8 cellular contexts compared by ENCODE assay signal in genomic region chr1:32817815-32818786, GRCh38. TPM values are rescaled to one million over a fixed set of nuclear protein-coding genes. Genes with fewer than 3 reads are reported as not detected.
DNase-seq lines count a peak whose midpoint lies in the region; ATAC-seq and TF ChIP-seq lines count a peak whose summit lies in the region.

No MANE protein-coding gene starts in this region.

- no peak overlapping the region for H2BK15ac ChIP-seq in mesendoderm (replicated peaks; ENCODE audit: low read depth)

- H3K36me3 ChIP-seq in BE2C = peaks cover 17% of the 10 kb centered on the region
- no peaks in the 10 kb centered on the region for H3K36me3 ChIP-seq in mesendoderm (ENCODE audit: control insufficient read depth, insufficient read depth, low read length)
- no peaks in the 10 kb centered on the region for H3K36me3 ChIP-seq in stomach smooth muscle (ENCODE audit: control insufficient read depth in 2 of 2, insufficient read depth in 2 of 2, low read length in 2 of 2)

- DNase-seq in BE2C (peak; percentile 74), NCI-H526 treated with DMSO at 0.1 percent for 48 hours (lab: John Stamatoyannopoulos, UW) (peak; percentile 60), epithelial cell of esophagus (ENCODE audit: low read depth) (peak; percentile 44), mesendoderm (peak; percentile 92)
- peak; percentile 44 for DNase-seq in activated CD8-positive, alpha-beta memory T cell treated with anti-CD3 and anti-CD28 coated beads, Interleukin-2, amount 50 U/mL, for 4 hours

- no CpG with 5 or more reads among the region's 51 CpGs for WGBS in mesendoderm (ENCODE audit: extremely low coverage, insufficient coverage, low lambda C conversion rate)

- H3K27me3 ChIP-seq in BE2C (no peaks in the 10 kb centered on the region), mesendoderm (ENCODE audit: insufficient read depth, low read length, poor library complexity) (no peaks in the 10 kb centered on the region), stomach smooth muscle (ENCODE audit: control insufficient read depth in 1 of 2, insufficient read depth in 2 of 2, low read length in 2 of 2) (no peaks in the 10 kb centered on the region)

- TF ChIP-seq CTCF in BE2C (IDR thresholded peaks at IDR 0.05; ENCODE audit: low read depth, low read length) (no peak), epithelial cell of esophagus (IDR thresholded peaks at IDR 0.05; ENCODE audit: insufficient read depth, low read depth, low read length, missing control alignments) (no peak)

- H2BK5ac ChIP-seq in mesendoderm (ENCODE audit: low read length) = peak overlapping the region; percentile 85

- H4K8ac ChIP-seq in mesendoderm (ENCODE audit: low read depth, low read length) = no peak overlapping the region

- peak overlapping the region; percentile 52 for H2AK5ac ChIP-seq in mesendoderm (ENCODE audit: low read length)

- H3K18ac ChIP-seq in mesendoderm (ENCODE audit: low read length) = peak overlapping the region; percentile 88

- H3K4me3 ChIP-seq in BE2C (ENCODE audit: low read depth, low read length) = peak overlapping the region; percentile 71
- peak overlapping the region; percentile 92 for H3K4me3 ChIP-seq in epithelial cell of esophagus (ENCODE audit: low read length)
- H3K4me3 ChIP-seq in mesendoderm (ENCODE audit: low read length) = peak overlapping the region; percentile 61
- H3K4me3 ChIP-seq in stomach smooth muscle (ENCODE audit: low read length in 2 of 2) = peak overlapping the region; percentile 92 to 97

- peak overlapping the region; percentile 93 for H3K9ac ChIP-seq in mesendoderm (ENCODE audit: low read length)
- H3K9ac ChIP-seq in stomach smooth muscle (ENCODE audit: low read length in 2 of 2) = peak overlapping the region; percentile 84 to 95

- H3K4ac ChIP-seq in mesendoderm (ENCODE audit: low read depth, low read length) = peak overlapping the region; percentile 94

- peaks cover 2% of the 10 kb centered on the region for H3K79me1 ChIP-seq in mesendoderm (ENCODE audit: low read length)

- peak overlapping the region; percentile 97 for H3K56ac ChIP-seq in mesendoderm (ENCODE audit: low read length)

- H3K4me1 ChIP-seq in BE2C (no peaks in the 10 kb centered on the region), mesendoderm (ENCODE audit: control insufficient read depth, low read depth, low read length) (peaks cover 10% of the 10 kb centered on the region), stomach smooth muscle (ENCODE audit: control insufficient read depth, insufficient read depth, low read length) (peaks cover 20% of the 10 kb centered on the region)

- peak overlapping the region; percentile 41 for H4K5ac ChIP-seq in mesendoderm (ENCODE audit: low read length)

- H2BK120ac ChIP-seq in mesendoderm (ENCODE audit: low read depth, low read length) = peak overlapping the region; percentile 76

- H3K27ac ChIP-seq in mesendoderm (ENCODE audit: low read depth, low read length) = peak overlapping the region; percentile 99
- H3K27ac ChIP-seq in stomach smooth muscle (ENCODE audit: low read length) = peak overlapping the region; percentile 91

- peak overlapping the region; percentile 95 for H3K4me2 ChIP-seq in mesendoderm (ENCODE audit: low read length)

- H3K9me3 ChIP-seq in BE2C (no peaks in the 10 kb centered on the region), stomach smooth muscle (ENCODE audit: control insufficient read depth in 2 of 2, low read length in 2 of 2) (no peaks in the 10 kb centered on the region)

- ATAC-seq in GM19324 (IDR thresholded peaks at IDR 0.05; ENCODE audit: low FRiP score, unreplicated experiment) = peak; percentile 14
- peak; percentile 6 for ATAC-seq in HG03558 (IDR thresholded peaks at IDR 0.05; ENCODE audit: extremely low read depth, unreplicated experiment)

- H3K79me2 ChIP-seq in mesendoderm (ENCODE audit: control insufficient read depth, insufficient read depth, low read length) = peaks cover 52% of the 10 kb centered on the region

- peak overlapping the region; percentile 55 for H3K23ac ChIP-seq in mesendoderm (ENCODE audit: low read length)

RNA-seq across cellular contexts. Expression of gene S100PBP, which starts 0.6 kb away (rescaled TPM):
- polyA plus RNA-seq in BE2C (2012; ENCODE audit: insufficient read depth, insufficient read length, low read depth) = 18.9 TPM
- polyA plus RNA-seq in mesendoderm (2013, experiment 1 of 2) = 15.2 TPM
- 15.5 TPM for polyA plus RNA-seq in mesendoderm (2013, experiment 2 of 2)

RNA-seq across cellular contexts. Expression of gene YARS1, which starts 0.9 kb away (rescaled TPM):
- 252 TPM for polyA plus RNA-seq in BE2C (2012; ENCODE audit: insufficient read depth, insufficient read length, low read depth)
- 217 TPM for polyA plus RNA-seq in mesendoderm (2013, experiment 1 of 2)
- 220 TPM for polyA plus RNA-seq in mesendoderm (2013, experiment 2 of 2)

RNA-seq across cellular contexts. Expression of gene FNDC5, which starts 52.6 kb away (rescaled TPM):
- 26.4 TPM for polyA plus RNA-seq in BE2C (2012; ENCODE audit: insufficient read depth, insufficient read length, low read depth)
- 0.63 TPM for polyA plus RNA-seq in mesendoderm (2013, experiment 1 of 2)
- polyA plus RNA-seq in mesendoderm (2013, experiment 2 of 2) = 0.84 TPM

Comparison
In these comparisons a context has a peak if more than half of its experiments do, and no peak if none do; other contexts are left out.
1. Peak in every context shown above with its lines: DNase-seq, ATAC-seq, H3K4me3 ChIP-seq and H3K27ac ChIP-seq.